ENCODE assay signal across 1 cellular context in the genomic region with DNA sequence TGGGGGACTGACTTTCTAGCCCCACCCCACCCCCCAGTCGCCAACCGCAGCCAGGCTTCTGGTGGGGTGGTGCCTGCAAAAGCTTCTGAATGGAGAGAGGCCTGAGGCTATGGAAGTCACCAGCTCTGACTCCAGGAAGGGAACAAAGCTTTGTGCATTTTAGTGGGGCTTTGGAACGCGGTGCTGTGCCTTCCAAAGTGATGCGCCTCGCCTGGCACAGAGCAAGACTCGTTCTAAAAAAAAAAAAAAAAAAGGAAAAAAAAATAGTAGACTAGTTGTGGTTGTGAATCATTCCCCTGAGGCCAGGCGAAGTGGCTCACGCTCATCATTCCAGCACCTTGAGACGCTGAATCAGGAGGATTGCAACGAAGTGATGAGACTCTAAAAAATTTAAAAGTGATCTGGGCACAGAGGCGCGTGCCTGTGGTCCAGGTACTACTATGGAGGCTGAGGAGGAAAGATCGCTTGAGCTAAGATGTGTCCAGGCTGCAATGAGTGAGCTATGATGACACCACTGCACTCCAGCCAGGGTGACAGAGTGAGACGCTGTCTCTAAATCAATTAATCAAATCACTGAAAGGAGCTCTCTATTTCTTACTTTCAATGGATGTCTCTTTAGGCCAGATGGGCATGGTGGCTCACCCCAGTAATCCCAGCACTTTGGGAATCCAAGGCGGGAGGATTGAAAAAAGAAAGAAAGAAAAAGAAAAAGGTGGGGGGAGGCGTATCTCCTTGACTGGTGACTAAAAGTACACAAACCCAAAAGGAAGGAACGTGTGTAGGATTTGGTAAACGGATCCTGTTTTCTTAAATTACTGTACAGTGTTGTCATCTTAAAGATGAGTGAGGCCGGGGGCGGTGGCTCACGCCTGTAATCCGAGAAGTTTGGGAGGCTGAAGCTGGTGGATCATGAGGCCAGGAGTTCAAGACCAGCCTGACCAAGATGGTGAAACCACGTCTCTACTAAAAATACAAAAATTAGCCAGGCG.
TF ChIP-seq lines count a peak whose summit lies in the region.

No MANE protein-coding gene starts in this region.

TF ChIP-seq in GM23338, 12 proteins besides CTCF, POLR2A, EP300 and RAD21:
- TF ChIP-seq EZH2phosphoT487 (IDR thresholded peaks at IDR 0.05; ENCODE audit: unreplicated experiment) (no peak), CREB1 (CRISPR knock-in tag; IDR thresholded peaks at IDR 0.05; ENCODE audit: low read depth) (no peak), NANOG (IDR thresholded peaks at IDR 0.05; ENCODE audit: borderline replicate concordance) (no peak), STAT1 (IDR thresholded peaks at IDR 0.05; ENCODE audit: unreplicated experiment) (no peak), EZH2 (IDR thresholded peaks at IDR 0.05; ENCODE audit: low read depth, unreplicated experiment) (no peak)
- TF ChIP-seq, protein P1, sequence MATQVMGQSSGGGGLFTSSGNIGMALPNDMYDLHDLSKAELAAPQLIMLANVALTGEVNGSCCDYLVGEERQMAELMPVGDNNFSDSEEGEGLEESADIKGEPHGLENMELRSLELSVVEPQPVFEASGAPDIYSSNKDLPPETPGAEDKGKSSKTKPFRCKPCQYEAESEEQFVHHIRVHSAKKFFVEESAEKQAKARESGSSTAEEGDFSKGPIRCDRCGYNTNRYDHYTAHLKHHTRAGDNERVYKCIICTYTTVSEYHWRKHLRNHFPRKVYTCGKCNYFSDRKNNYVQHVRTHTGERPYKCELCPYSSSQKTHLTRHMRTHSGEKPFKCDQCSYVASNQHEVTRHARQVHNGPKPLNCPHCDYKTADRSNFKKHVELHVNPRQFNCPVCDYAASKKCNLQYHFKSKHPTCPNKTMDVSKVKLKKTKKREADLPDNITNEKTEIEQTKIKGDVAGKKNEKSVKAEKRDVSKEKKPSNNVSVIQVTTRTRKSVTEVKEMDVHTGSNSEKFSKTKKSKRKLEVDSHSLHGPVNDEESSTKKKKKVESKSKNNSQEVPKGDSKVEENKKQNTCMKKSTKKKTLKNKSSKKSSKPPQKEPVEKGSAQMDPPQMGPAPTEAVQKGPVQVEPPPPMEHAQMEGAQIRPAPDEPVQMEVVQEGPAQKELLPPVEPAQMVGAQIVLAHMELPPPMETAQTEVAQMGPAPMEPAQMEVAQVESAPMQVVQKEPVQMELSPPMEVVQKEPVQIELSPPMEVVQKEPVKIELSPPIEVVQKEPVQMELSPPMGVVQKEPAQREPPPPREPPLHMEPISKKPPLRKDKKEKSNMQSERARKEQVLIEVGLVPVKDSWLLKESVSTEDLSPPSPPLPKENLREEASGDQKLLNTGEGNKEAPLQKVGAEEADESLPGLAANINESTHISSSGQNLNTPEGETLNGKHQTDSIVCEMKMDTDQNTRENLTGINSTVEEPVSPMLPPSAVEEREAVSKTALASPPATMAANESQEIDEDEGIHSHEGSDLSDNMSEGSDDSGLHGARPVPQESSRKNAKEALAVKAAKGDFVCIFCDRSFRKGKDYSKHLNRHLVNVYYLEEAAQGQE (IDR thresholded peaks at IDR 0.05; ENCODE audit: unreplicated experiment): no peak
- TF ChIP-seq, protein P2, sequence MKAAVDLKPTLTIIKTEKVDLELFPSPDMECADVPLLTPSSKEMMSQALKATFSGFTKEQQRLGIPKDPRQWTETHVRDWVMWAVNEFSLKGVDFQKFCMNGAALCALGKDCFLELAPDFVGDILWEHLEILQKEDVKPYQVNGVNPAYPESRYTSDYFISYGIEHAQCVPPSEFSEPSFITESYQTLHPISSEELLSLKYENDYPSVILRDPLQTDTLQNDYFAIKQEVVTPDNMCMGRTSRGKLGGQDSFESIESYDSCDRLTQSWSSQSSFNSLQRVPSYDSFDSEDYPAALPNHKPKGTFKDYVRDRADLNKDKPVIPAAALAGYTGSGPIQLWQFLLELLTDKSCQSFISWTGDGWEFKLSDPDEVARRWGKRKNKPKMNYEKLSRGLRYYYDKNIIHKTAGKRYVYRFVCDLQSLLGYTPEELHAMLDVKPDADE (IDR thresholded peaks at IDR 0.05): no peak
